In genomic region chr17:69609495-69610315, GRCh38 we compare ENCODE assay signal across 8 cellular contexts.
DNase-seq lines count a peak whose midpoint lies in the region; ATAC-seq, FAIRE-seq and TF ChIP-seq lines count a peak whose summit lies in the region.

No MANE protein-coding gene starts in this region.

- POLR2A ChIA-PET in CD8-positive, alpha-beta memory T cell (lab: Charles Lee): no interaction called here

- FAIRE-seq in G401.6 (lab: Jason Lieb, UNC): peak; percentile 33

- no peak overlapping the region for H3K27ac ChIP-seq in colonic mucosa
- H3K27ac ChIP-seq in muscle layer of colon (ENCODE audit: low read depth, low read length): peak overlapping the region; percentile 48
- H3K27ac ChIP-seq in CD8-positive, alpha-beta memory T cell (ENCODE audit: low read depth, low read length): no peak overlapping the region

- TF ChIP-seq CTCF in colonic mucosa (IDR thresholded peaks at IDR 0.05): peak; percentile 46

- no peak overlapping the region for H3K4me3 Mint-ChIP-seq in CD8-positive, alpha-beta memory T cell

- peak; percentile 15 for DNase-seq in NCI-H2171 treated with DMSO at 0.1 percent for 48 hours (lab: John Stamatoyannopoulos, UW)
- peak; percentile 19 for DNase-seq in colonic mucosa
- no peak for DNase-seq in T-helper 9 cell
- DNase-seq in CD8-positive, alpha-beta memory T cell: no peak
- DNase-seq in NCI-H1048 (lab: John Stamatoyannopoulos, UW): no peak

- H3K4me3 ChIP-seq in colonic mucosa (no peak overlapping the region), muscle layer of colon (ENCODE audit: low read depth in 1 of 2, low read length in 2 of 2) (no peak overlapping the region)
- no peak overlapping the region for H3K4me3 ChIP-seq in CD8-positive, alpha-beta memory T cell (ENCODE audit: low read length)

- no peaks in the 10 kb centered on the region for H3K36me3 ChIP-seq in colonic mucosa
- no peaks in the 10 kb centered on the region for H3K36me3 ChIP-seq in muscle layer of colon (ENCODE audit: insufficient read depth, low read length)
- H3K36me3 ChIP-seq in CD8-positive, alpha-beta memory T cell (ENCODE audit: insufficient read depth, low read length): no peaks in the 10 kb centered on the region

- no peaks in the 10 kb centered on the region for H3K4me1 ChIP-seq in colonic mucosa
- peaks cover 27% of the 10 kb centered on the region for H3K4me1 ChIP-seq in muscle layer of colon (ENCODE audit: insufficient read depth, low read length)
- no peaks in the 10 kb centered on the region for H3K4me1 ChIP-seq in CD8-positive, alpha-beta memory T cell (ENCODE audit: insufficient read depth, low read length)

- H3K9ac ChIP-seq in colonic mucosa (ENCODE audit: low read depth in 2 of 2, low read length in 2 of 2): no peak overlapping the region
- no peak overlapping the region for H3K9ac ChIP-seq in muscle layer of colon (ENCODE audit: low read length)

- CTCF ChIA-PET in CD8-positive, alpha-beta memory T cell (lab: Charles Lee): interaction anchor here (0.9 kb wide), 1 partner anchor 9 kb away, joined by 3 read pairs; no protein-coding TSS in a partner anchor

- no peak overlapping the region for H3K27ac Mint-ChIP-seq in CD8-positive, alpha-beta memory T cell

- intact Hi-C loops in colonic mucosa (cut with DNase I): loop anchor here (5.0 to 10.0 kb wide), 3 partner anchors 538 to 1013 kb away; no protein-coding TSS in a partner anchor

- H3K27me3 ChIP-seq in colonic mucosa (no peaks in the 10 kb centered on the region), muscle layer of colon (ENCODE audit: control insufficient read depth in 1 of 2, insufficient read depth in 2 of 2, low read length in 2 of 2) (no peaks in the 10 kb centered on the region)
- H3K27me3 ChIP-seq in CD8-positive, alpha-beta memory T cell (ENCODE audit: insufficient read depth, low read length, poor library complexity, severe bottlenecking): no peaks in the 10 kb centered on the region

- H3K4me1 Mint-ChIP-seq in CD8-positive, alpha-beta memory T cell: no peaks in the 10 kb centered on the region

- no peaks in the 10 kb centered on the region for H3K36me3 Mint-ChIP-seq in CD8-positive, alpha-beta memory T cell

- no peak for ATAC-seq in HG02678 (IDR thresholded peaks at IDR 0.05; ENCODE audit: unreplicated experiment)

- H3K9me3 Mint-ChIP-seq in CD8-positive, alpha-beta memory T cell: no peaks in the 10 kb centered on the region

- no peaks in the 10 kb centered on the region for H3K9me3 ChIP-seq in colonic mucosa
- H3K9me3 ChIP-seq in muscle layer of colon (ENCODE audit: low read length): no peaks in the 10 kb centered on the region
- no peaks in the 10 kb centered on the region for H3K9me3 ChIP-seq in CD8-positive, alpha-beta memory T cell (ENCODE audit: low read length)

- peaks cover 1 to 10% of the 10 kb centered on the region in 2 donors for H3K27me3 Mint-ChIP-seq in CD8-positive, alpha-beta memory T cell

Comparison
In these comparisons a context has a peak if more than half of its experiments do, and no peak if none do; other contexts are left out.
1. DNase-seq: peak in NCI-H2171 treated with DMSO at 0.1 percent for 48 hours (single experiment) and colonic mucosa (single experiment); none in T-helper 9 cell (single experiment), CD8-positive, alpha-beta memory T cell (0 of 5) and NCI-H1048 (single experiment).